Comparison of ENCODE assay signal across 26 cellular contexts in the genomic region with DNA sequence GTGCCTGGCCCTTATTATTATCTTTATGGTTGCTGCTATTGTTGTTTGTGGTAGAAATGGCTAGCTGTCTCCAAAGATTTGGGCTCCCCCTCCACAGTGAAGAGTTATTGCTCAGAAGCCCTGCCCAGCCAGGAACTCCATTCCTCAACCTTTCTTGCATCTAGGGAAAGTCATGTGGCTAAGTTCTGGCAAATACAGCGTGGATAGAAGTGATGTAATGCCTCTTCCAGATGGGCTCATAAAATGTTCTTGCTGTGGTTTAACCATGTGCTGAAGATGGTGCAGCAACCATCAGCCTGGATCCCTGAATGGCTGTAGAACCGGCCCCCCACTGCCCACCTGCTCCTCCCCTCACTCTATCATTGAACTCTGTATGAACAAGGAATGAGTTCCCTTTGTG.
DNase-seq lines count a peak whose midpoint lies in the region; ATAC-seq and TF ChIP-seq lines count a peak whose summit lies in the region.
"Had no signal": no experiment of that assay in that cellular context is flagged by ENCODE, and none has a peak within 500 bp of the region (broad histone marks: within the 10 kb centered on the region; RNA-seq: fewer than 3 reads in every experiment).

No MANE protein-coding gene starts in this region.

- no peak overlapping the region for H3K9ac ChIP-seq in GM23248
- H3K9ac ChIP-seq: parathyroid adenoma had no signal

- H3K36me3 ChIP-seq in GM23248 (ENCODE audit: low read depth) (no peaks in the 10 kb centered on the region), spleen (no peaks in the 10 kb centered on the region), ovary (no peaks in the 10 kb centered on the region)
- H3K36me3 ChIP-seq: cardiac muscle cell, thoracic aorta had no signal

- H3K4me3 ChIP-seq in GM23248 (no peak overlapping the region), spleen (no peak overlapping the region), ovary (no peak overlapping the region)
- H3K4me3 ChIP-seq: cardiac muscle cell, coronary artery, smooth muscle cell, thoracic aorta had no signal

- no peak for ATAC-seq in GM19455 (IDR thresholded peaks at IDR 0.05; ENCODE audit: unreplicated experiment)
- ATAC-seq: activated CD4-positive, alpha-beta T cell treated with anti-CD3 and anti-CD28 coated beads for 36 hours; left lobe of liver had no signal

- H3K27me3 ChIP-seq in GM23248 (replicated peaks; ENCODE audit: insufficient read depth) (no peaks in the 10 kb centered on the region), spleen (replicated peaks in 1 of 7) (peaks cover 0 to 7% (median 0%) of the 10 kb centered on the region in 7 donors), ovary (no peaks in the 10 kb centered on the region)
- H3K27me3 ChIP-seq: cardiac muscle cell had no signal

- 57 to 61% methylated on average over 2 of the region's 2 CpGs for WGBS in GM23248 (ENCODE audit: low coverage in 1 of 2, low lambda C conversion rate in 2 of 2, missing lambda C conversion rate in 2 of 2), 2 experiments
- WGBS in spleen, 5 donors, result 77 to 94% (median 79%) methylated on average over 2 of the region's 2 CpGs
- 64 to 77% (median 72%) methylated on average over 2 of the region's 2 CpGs for WGBS in ovary, 3 donors

- no peaks in the 10 kb centered on the region for H3K9me2 ChIP-seq in GM23248 (ENCODE audit: insufficient read depth)

- H3K4me2 ChIP-seq in GM23248 (ENCODE audit: unreplicated experiment), result no peak overlapping the region
- H3K4me2 ChIP-seq: smooth muscle cell had no signal

- intact Hi-C loops in spleen (cut with DNase I; ENCODE audit: low total_unique reads) (no loop called here), ovary (cut with DNase I) (no loop called here)

- H3K27ac ChIP-seq in GM23248, result no peak overlapping the region
- no peak overlapping the region for H3K27ac ChIP-seq in spleen
- no peak overlapping the region for H3K27ac ChIP-seq in ovary
- H3K27ac ChIP-seq: cardiac muscle cell, coronary artery, epithelial cell of prostate, parathyroid adenoma, thoracic aorta had no signal

- peaks cover 23% of the 10 kb centered on the region for H3K4me1 ChIP-seq in GM23248 (ENCODE audit: insufficient read depth)
- H3K4me1 ChIP-seq in spleen, result no peaks in the 10 kb centered on the region
- no peaks in the 10 kb centered on the region for H3K4me1 ChIP-seq in ovary (ENCODE audit: insufficient read depth)
- H3K4me1 ChIP-seq: parathyroid adenoma had no signal

- peak; percentile 49 for DNase-seq in AG08395 (ENCODE audit: low spot score)
- peak; percentile 31 for DNase-seq in GM23248
- peak; percentile 54 for DNase-seq in amniotic epithelial cell (ENCODE audit: low read depth)
- peak; percentile 30 for DNase-seq in fibroblast of the conjunctiva (ENCODE audit: low read depth)
- no peak for DNase-seq in activated effector memory CD4-positive, alpha-beta T cell treated with Interleukin-2 at 50 U/mL for 16 hours
- no peak for DNase-seq in spleen
- DNase-seq in ovary, result no peak
- DNase-seq: activated CD4-positive, alpha-beta T cell treated with anti-CD3 and anti-CD28 coated beads for 36 hours; anterior cingulate cortex; CD4-positive, alpha-beta T cell; effector CD8-positive, alpha-beta T cell; hypothalamus; immature natural killer cell; NCI-H1694; NCI-H2171; NCI-H510A treated with DMSO at 0.1 percent for 48 hours; retina; stimulated activated CD4-positive, alpha-beta T cell treated with anti-CD3 and anti-CD28 coated beads, Interleukin-2, amount 100 ng/mL, for 24 hours had no signal

- TF ChIP-seq POLR2A in spleen (IDR thresholded peaks at IDR 0.05) (no peak), ovary (IDR thresholded peaks at IDR 0.05) (no peak)

- in situ Hi-C loops in GM23248 (cut with MboI), result no loop called here

- TF ChIP-seq CTCF in spleen (IDR thresholded peaks at IDR 0.05 in 8 of 11, conservative IDR thresholded peaks at IDR 0.05 in 3 of 11) (no peak), ovary (IDR thresholded peaks at IDR 0.05) (no peak)

- no peaks in the 10 kb centered on the region for H4K20me1 ChIP-seq in GM23248 (ENCODE audit: insufficient read depth)

- H3K9me3 ChIP-seq in GM23248 (ENCODE audit: low read depth) (no peaks in the 10 kb centered on the region), spleen (no peaks in the 10 kb centered on the region), ovary (no peaks in the 10 kb centered on the region)
- H3K9me3 ChIP-seq: thoracic aorta had no signal

- no peaks in the 10 kb centered on the region for H3K79me2 ChIP-seq in GM23248 (ENCODE audit: insufficient read depth)
- H3K79me2 ChIP-seq: parathyroid adenoma had no signal

- no peak for TF ChIP-seq EP300 in ovary (IDR thresholded peaks at IDR 0.05)

- no peak overlapping the region for H2AFZ ChIP-seq in GM23248
- H2AFZ ChIP-seq: parathyroid adenoma had no signal

- peaks cover 21% of the 10 kb centered on the region for H3F3A ChIP-seq in GM23248 (ENCODE audit: insufficient read depth)

Comparison
In these comparisons a context has a peak if more than half of its experiments do, and no peak if none do; other contexts are left out.
1. DNase-seq: peak in AG08395 (single experiment), GM23248 (single experiment), amniotic epithelial cell (single experiment) and fibroblast of the conjunctiva (single experiment); none in activated effector memory CD4-positive, alpha-beta T cell treated with Interleukin-2 at 50 U/mL for 16 hours (single experiment), spleen (single experiment) and ovary (0 of 5).